In genomic region chr6:168007592-168008338, GRCh38 we compare ENCODE assay signal across 1 cellular context.
A peak's percentile ranks its signal among the peaks of the same experiment; 100 is the strongest.
TF ChIP-seq lines count a peak whose summit lies in the region.

No MANE protein-coding gene starts in this region.

TF ChIP-seq in HEK293, 187 proteins besides CTCF, POLR2A, EP300 and RAD21 (continued from another document):
- TF ChIP-seq, protein P1, sequence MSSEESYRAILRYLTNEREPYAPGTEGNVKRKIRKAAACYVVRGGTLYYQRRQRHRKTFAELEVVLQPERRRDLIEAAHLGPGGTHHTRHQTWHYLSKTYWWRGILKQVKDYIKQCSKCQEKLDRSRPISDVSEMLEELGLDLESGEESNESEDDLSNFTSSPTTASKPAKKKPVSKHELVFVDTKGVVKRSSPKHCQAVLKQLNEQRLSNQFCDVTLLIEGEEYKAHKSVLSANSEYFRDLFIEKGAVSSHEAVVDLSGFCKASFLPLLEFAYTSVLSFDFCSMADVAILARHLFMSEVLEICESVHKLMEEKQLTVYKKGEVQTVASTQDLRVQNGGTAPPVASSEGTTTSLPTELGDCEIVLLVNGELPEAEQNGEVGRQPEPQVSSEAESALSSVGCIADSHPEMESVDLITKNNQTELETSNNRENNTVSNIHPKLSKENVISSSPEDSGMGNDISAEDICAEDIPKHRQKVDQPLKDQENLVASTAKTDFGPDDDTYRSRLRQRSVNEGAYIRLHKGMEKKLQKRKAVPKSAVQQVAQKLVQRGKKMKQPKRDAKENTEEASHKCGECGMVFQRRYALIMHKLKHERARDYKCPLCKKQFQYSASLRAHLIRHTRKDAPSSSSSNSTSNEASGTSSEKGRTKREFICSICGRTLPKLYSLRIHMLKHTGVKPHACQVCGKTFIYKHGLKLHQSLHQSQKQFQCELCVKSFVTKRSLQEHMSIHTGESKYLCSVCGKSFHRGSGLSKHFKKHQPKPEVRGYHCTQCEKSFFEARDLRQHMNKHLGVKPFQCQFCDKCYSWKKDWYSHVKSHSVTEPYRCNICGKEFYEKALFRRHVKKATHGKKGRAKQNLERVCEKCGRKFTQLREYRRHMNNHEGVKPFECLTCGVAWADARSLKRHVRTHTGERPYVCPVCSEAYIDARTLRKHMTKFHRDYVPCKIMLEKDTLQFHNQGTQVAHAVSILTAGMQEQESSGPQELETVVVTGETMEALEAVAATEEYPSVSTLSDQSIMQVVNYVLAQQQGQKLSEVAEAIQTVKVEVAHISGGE (tag by site-specific recombination; conservative IDR thresholded peaks at IDR 0.05; ENCODE audit: low read depth), result no peak
- TF ChIP-seq ZNF24 (tag by site-specific recombination; IDR thresholded peaks at IDR 0.05) (no peak), KLF16 (tag by site-specific recombination; IDR thresholded peaks at IDR 0.05) (no peak), ZNF677 (tag by site-specific recombination; IDR thresholded peaks at IDR 0.05) (no peak), ZNF239 (tag by site-specific recombination; IDR thresholded peaks at IDR 0.05) (no peak), ZNF654 (tag by site-specific recombination; IDR thresholded peaks at IDR 0.05; ENCODE audit: low read depth) (no peak), ZNF266 (tag by site-specific recombination; IDR thresholded peaks at IDR 0.05; ENCODE audit: low read depth) (no peak), SP2 (tag by site-specific recombination; IDR thresholded peaks at IDR 0.05) (no peak), ZNF394 (tag by site-specific recombination; IDR thresholded peaks at IDR 0.05; ENCODE audit: borderline replicate concordance) (peak; percentile 63; the same call in 1 of the 2 replicates), PBX3 (CRISPR knock-in tag; IDR thresholded peaks at IDR 0.05) (no peak), YY2 (tag by site-specific recombination; IDR thresholded peaks at IDR 0.05) (no peak), ZNF280C (tag by site-specific recombination; IDR thresholded peaks at IDR 0.05) (no peak), ZNF776 (tag by site-specific recombination; IDR thresholded peaks at IDR 0.05; ENCODE audit: borderline replicate concordance) (no peak), ZNF600 (tag by site-specific recombination; IDR thresholded peaks at IDR 0.05) (peak; percentile 94), ZNF114 (tag by site-specific recombination; IDR thresholded peaks at IDR 0.05) (no peak), ZBTB7A (tag by site-specific recombination; IDR thresholded peaks at IDR 0.05; ENCODE audit: low read depth) (no peak), ZSCAN5A (tag by site-specific recombination; IDR thresholded peaks at IDR 0.05) (no peak), ZNF211 (tag by site-specific recombination; IDR thresholded peaks at IDR 0.05; ENCODE audit: low read depth) (no peak), ZNF274 (IDR thresholded peaks at IDR 0.05; ENCODE audit: low read length) (no peak), ZNF274 (tag by site-specific recombination; IDR thresholded peaks at IDR 0.05; ENCODE audit: borderline replicate concordance) (no peak), ZNF585B (tag by site-specific recombination; IDR thresholded peaks at IDR 0.05) (no peak), ZNF596 (tag by site-specific recombination; IDR thresholded peaks at IDR 0.05) (no peak), ZNF544 (tag by site-specific recombination; IDR thresholded peaks at IDR 0.05) (no peak), ZNF155 (tag by site-specific recombination; IDR thresholded peaks at IDR 0.05) (no peak), ZNF707 (tag by site-specific recombination; IDR thresholded peaks at IDR 0.05) (no peak)
- TF ChIP-seq, protein P2, sequence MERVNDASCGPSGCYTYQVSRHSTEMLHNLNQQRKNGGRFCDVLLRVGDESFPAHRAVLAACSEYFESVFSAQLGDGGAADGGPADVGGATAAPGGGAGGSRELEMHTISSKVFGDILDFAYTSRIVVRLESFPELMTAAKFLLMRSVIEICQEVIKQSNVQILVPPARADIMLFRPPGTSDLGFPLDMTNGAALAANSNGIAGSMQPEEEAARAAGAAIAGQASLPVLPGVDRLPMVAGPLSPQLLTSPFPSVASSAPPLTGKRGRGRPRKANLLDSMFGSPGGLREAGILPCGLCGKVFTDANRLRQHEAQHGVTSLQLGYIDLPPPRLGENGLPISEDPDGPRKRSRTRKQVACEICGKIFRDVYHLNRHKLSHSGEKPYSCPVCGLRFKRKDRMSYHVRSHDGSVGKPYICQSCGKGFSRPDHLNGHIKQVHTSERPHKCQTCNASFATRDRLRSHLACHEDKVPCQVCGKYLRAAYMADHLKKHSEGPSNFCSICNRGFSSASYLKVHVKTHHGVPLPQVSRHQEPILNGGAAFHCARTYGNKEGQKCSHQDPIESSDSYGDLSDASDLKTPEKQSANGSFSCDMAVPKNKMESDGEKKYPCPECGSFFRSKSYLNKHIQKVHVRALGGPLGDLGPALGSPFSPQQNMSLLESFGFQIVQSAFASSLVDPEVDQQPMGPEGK (tag by site-specific recombination; IDR thresholded peaks at IDR 0.05), result no peak
